In the genomic region with DNA sequence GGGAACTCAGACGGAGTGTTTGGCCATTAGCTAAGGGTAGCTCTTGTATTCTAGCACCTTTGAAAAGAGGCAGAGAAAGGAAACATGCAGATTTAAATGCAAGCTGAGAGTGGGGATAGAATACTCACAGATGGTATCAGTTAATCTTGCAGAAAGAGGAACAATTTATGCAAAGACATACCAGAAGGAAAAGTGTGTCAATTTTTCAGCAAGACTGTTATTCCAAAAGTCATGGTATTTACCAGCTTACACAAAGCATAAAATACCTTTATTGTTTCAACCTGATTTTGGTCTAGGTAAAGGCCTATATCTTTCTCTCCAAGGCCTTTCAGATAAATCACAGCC, we compare ENCODE assay signal across 8 cellular contexts. TPM values are rescaled to one million over a fixed set of nuclear protein-coding genes. Genes with fewer than 3 reads are reported as not detected.
DNase-seq lines count a peak whose midpoint lies in the region; ATAC-seq and TF ChIP-seq lines count a peak whose summit lies in the region.

No MANE protein-coding gene starts in this region.

- in situ Hi-C loops in mammary epithelial cell (cut with MboI; ENCODE audit: low sequenced_read_pairs in 2 of 2): no loop called here

- H2AFZ ChIP-seq in ACC112 (ENCODE audit: low read length, unreplicated experiment) (peak overlapping the region; percentile 16), mammary epithelial cell (ENCODE audit: low read depth, low read length) (peak overlapping the region; percentile 97)

- H3K9me3 Mint-ChIP-seq in naive B cell: no peaks in the 10 kb centered on the region

- intact Hi-C loops in mammary epithelial cell (cut with micrococcal nuclease): loop anchor here (1.0 kb wide), 1 partner anchor 11 kb away; no protein-coding TSS in a partner anchor

- H3K27ac ChIP-seq in ACC112 (ENCODE audit: low read depth, low read length) (no peak overlapping the region), mammary epithelial cell (ENCODE audit: insufficient read depth, low read depth, low read length) (peak overlapping the region; percentile 79)

- no peaks in the 10 kb centered on the region for H3K9me3 ChIP-seq in mammary epithelial cell (replicated peaks; ENCODE audit: insufficient read depth, low read length)

- H3K27me3 ChIP-seq in ACC112 (ENCODE audit: insufficient read depth, low read length): no peaks in the 10 kb centered on the region
- no peaks in the 10 kb centered on the region for H3K27me3 ChIP-seq in mammary epithelial cell (ENCODE audit: insufficient read depth, low read length)

- dilution Hi-C loops in mammary epithelial cell (cut with HindIII; ENCODE audit: low sequenced_read_pairs): no loop called here

- peak; percentile 28 for ATAC-seq in HG03520 (IDR thresholded peaks at IDR 0.05; ENCODE audit: unreplicated experiment)
- no peak for ATAC-seq in naive B cell (ENCODE audit: low read depth in 2 of 2)
- no peak for ATAC-seq in GM21526 (IDR thresholded peaks at IDR 0.05; ENCODE audit: low FRiP score, unreplicated experiment)

- no peaks in the 10 kb centered on the region for H4K20me1 ChIP-seq in mammary epithelial cell (ENCODE audit: insufficient read depth, low read length)

- no peaks in the 10 kb centered on the region for H3K79me2 ChIP-seq in ACC112 (ENCODE audit: control insufficient read depth, insufficient read depth, low read length, unreplicated experiment)
- H3K79me2 ChIP-seq in mammary epithelial cell (ENCODE audit: insufficient read depth, low read length): no peaks in the 10 kb centered on the region

- BruUV-seq in mammary epithelial cell (replicated peaks; lab: Mats Ljungman, UMichigan): no TSS peak

- no peaks in the 10 kb centered on the region for H3K36me3 ChIP-seq in ACC112 (ENCODE audit: insufficient read depth, low read length)
- no peaks in the 10 kb centered on the region for H3K36me3 ChIP-seq in mammary epithelial cell (ENCODE audit: insufficient read depth, low read length)

- peak overlapping the region; percentile 83 for H3K4me2 ChIP-seq in mammary epithelial cell (ENCODE audit: insufficient read depth, low read depth, low read length)

- H3K4me1 Mint-ChIP-seq in naive B cell: peaks cover 10 to 16% (median 11%) of the 10 kb centered on the region in 3 donors

- H3K4me3 ChIP-seq in ACC112 (ENCODE audit: low read depth, low read length) (peak overlapping the region; percentile 86), mammary epithelial cell (replicated peaks in 1 of 3; ENCODE audit: insufficient read depth in 1 of 3, low read depth in 2 of 3, low read length in 3 of 3) (peak overlapping the region in 2 of 3 experiments; percentile 66 to 86)

- CTCF ChIA-PET in mammary epithelial cell (lab: Charles Lee; ENCODE audit: low non-redundant PET): interaction anchor here (0.6 kb wide), 1 partner anchor 36 kb away, joined by 3 read pairs; no protein-coding TSS in a partner anchor

- TF ChIP-seq CTCF in mammary epithelial cell (conservative IDR thresholded peaks at IDR 0.05 in 1 of 2, IDR thresholded peaks at IDR 0.05 in 1 of 2; ENCODE audit: extremely low read depth in 1 of 2, insufficient read depth in 1 of 2, low read depth in 1 of 2, low read length in 2 of 2): no peak

- no peak overlapping the region for H3K9ac ChIP-seq in mammary epithelial cell (ENCODE audit: insufficient read depth, low read length)

- peak overlapping the region in 3 of 6 donors; percentile 9 to 93 (median 70) for H3K27ac Mint-ChIP-seq in naive B cell

- H3K4me1 ChIP-seq in ACC112 (ENCODE audit: control insufficient read depth, insufficient read depth, low read length, unreplicated experiment) (peaks cover 8% of the 10 kb centered on the region), mammary epithelial cell (ENCODE audit: insufficient read depth, low read length) (peaks cover 24% of the 10 kb centered on the region)

- 0% methylated on average over 1 of the region's 1 CpG for WGBS in mammary epithelial cell (ENCODE audit: low coverage, missing lambda C conversion rate)

- peaks cover 0 to 10% (median 4%) of the 10 kb centered on the region in 3 donors for H3K27me3 Mint-ChIP-seq in naive B cell

- H3K36me3 Mint-ChIP-seq in naive B cell: no peaks in the 10 kb centered on the region

- H3K4me3 Mint-ChIP-seq in naive B cell: peak overlapping the region; percentile 83 to 96 (median 90)

- DNase-seq in mammary epithelial cell: no peak
- DNase-seq in naive B cell: no peak
- DNase-seq in DMS 273 (lab: John Stamatoyannopoulos, UW; ENCODE audit: unreplicated experiment): no peak
- DNase-seq in pons (ENCODE audit: low spot score): no peak
- no peak for DNase-seq in NCI-H1105 (lab: John Stamatoyannopoulos, UW)

RNA-seq across cellular contexts. Expression of a gene that starts 0.3 kb away (rescaled TPM):
- 10 to 100 TPM in 1 of 2 donors, 1 to 10 TPM in 1; 1.4 to 11.5 TPM for total RNA-seq in mammary epithelial cell
- 1.3 TPM for polyA plus RNA-seq in mammary epithelial cell
- polyA minus RNA-seq in mammary epithelial cell: 1.3 TPM
- polyA plus RNA-seq in naive B cell (ENCODE audit: low read depth in 6 of 6): under 1 TPM in 3 of 6 donors, not detected in 3; 0.10 to 0.11 (median 0.10) TPM
